22 cellular contexts compared by ENCODE assay signal in genomic region chr14:103030741-103031565, GRCh38. TPM values are rescaled to one million over a fixed set of nuclear protein-coding genes. Genes with fewer than 3 reads are reported as not detected.
DNase-seq lines count a peak whose midpoint lies in the region; ATAC-seq and TF ChIP-seq lines count a peak whose summit lies in the region.
"Had no signal": no experiment of that assay in that cellular context is flagged by ENCODE, and none has a peak within 500 bp of the region (broad histone marks: within the 10 kb centered on the region; RNA-seq: fewer than 3 reads in every experiment).

No MANE protein-coding gene starts in this region.

- TF ChIP-seq CTCF in 22Rv1 (IDR thresholded peaks at IDR 0.05) (no peak), RWPE1 (conservative IDR thresholded peaks at IDR 0.05; ENCODE audit: low read depth) (no peak), esophagus squamous epithelium (IDR thresholded peaks at IDR 0.05) (no peak), nephron progenitor cell (IDR thresholded peaks at IDR 0.05) (no peak)

- peaks cover 14% of the 10 kb centered on the region for H3K4me1 Mint-ChIP-seq in nephron progenitor cell
- H3K4me1 Mint-ChIP-seq in activated naive CD8-positive, alpha-beta T cell treated with anti-CD3 and anti-CD28 coated beads for 36 hours, result no peaks in the 10 kb centered on the region
- H3K4me1 Mint-ChIP-seq: activated naive CD4-positive, alpha-beta T cell treated with anti-CD3 and anti-CD28 coated beads, Interleukin-2, amount 10 ng/mL, durations not matched to agents 7 days and 5 days; CD8-positive, alpha-beta memory T cell; GM23338 had no signal

- peaks cover 0 to 71% (median 20%) of the 10 kb centered on the region in 3 donors for H3K4me1 ChIP-seq in esophagus squamous epithelium

- peaks cover 19% of the 10 kb centered on the region for H3K36me3 Mint-ChIP-seq in nephron progenitor cell (ENCODE audit: low read depth)
- H3K36me3 Mint-ChIP-seq in activated naive CD8-positive, alpha-beta T cell treated with anti-CD3 and anti-CD28 coated beads for 36 hours, result no peaks in the 10 kb centered on the region
- H3K36me3 Mint-ChIP-seq: activated naive CD4-positive, alpha-beta T cell treated with anti-CD3 and anti-CD28 coated beads, Interleukin-2, amount 10 ng/mL, durations not matched to agents 7 days and 5 days; CD8-positive, alpha-beta memory T cell had no signal

- H3K4me3 Mint-ChIP-seq in nephron progenitor cell, result no peak overlapping the region
- H3K4me3 Mint-ChIP-seq in activated naive CD8-positive, alpha-beta T cell treated with anti-CD3 and anti-CD28 coated beads for 36 hours, result no peak overlapping the region
- H3K4me3 Mint-ChIP-seq: activated naive CD4-positive, alpha-beta T cell treated with anti-CD3 and anti-CD28 coated beads, Interleukin-2, amount 10 ng/mL, durations not matched to agents 7 days and 5 days; CD8-positive, alpha-beta memory T cell; GM23338 had no signal

- ATAC-seq in HG02623 (IDR thresholded peaks at IDR 0.05; ENCODE audit: unreplicated experiment), result no peak
- no peak for ATAC-seq in HG02973 (IDR thresholded peaks at IDR 0.05; ENCODE audit: unreplicated experiment)

- no peaks in the 10 kb centered on the region for H3K27me3 ChIP-seq in esophagus squamous epithelium
- H3K27me3 ChIP-seq: heart left ventricle, upper lobe of left lung had no signal

- H3K27me3 Mint-ChIP-seq in nephron progenitor cell (ENCODE audit: low read depth, poor library complexity), result no peaks in the 10 kb centered on the region
- peaks cover 3% of the 10 kb centered on the region for H3K27me3 Mint-ChIP-seq in activated naive CD8-positive, alpha-beta T cell treated with anti-CD3 and anti-CD28 coated beads for 36 hours
- H3K27me3 Mint-ChIP-seq: activated naive CD4-positive, alpha-beta T cell treated with anti-CD3 and anti-CD28 coated beads, Interleukin-2, amount 10 ng/mL, durations not matched to agents 7 days and 5 days had no signal

- DNase-seq in RWPE1 (ENCODE audit: low spot score) (no peak), esophagus squamous epithelium (lab: John Stamatoyannopoulos, UW) (no peak), nephron progenitor cell (no peak), NCI-H446 (lab: John Stamatoyannopoulos, UW) (no peak)
- DNase-seq in activated naive CD8-positive, alpha-beta T cell treated with anti-CD3 and anti-CD28 coated beads for 36 hours, result no peak
- DNase-seq: activated CD4-positive, alpha-beta T cell treated with anti-CD3 and anti-CD28 coated beads, Interleukin-2, amount 50 U/mL, for 1 hour; activated naive CD4-positive, alpha-beta T cell treated with anti-CD3 and anti-CD28 coated beads, Interleukin-2, amount 10 ng/mL, durations not matched to agents 7 days and 5 days; CD8-positive, alpha-beta memory T cell; NCI-H1694 treated with DMSO at 0.1 percent for 48 hours; SHP77 treated with DMSO at 0.1 percent for 48 hours had no signal

- no peaks in the 10 kb centered on the region for H3K36me3 ChIP-seq in esophagus squamous epithelium
- H3K36me3 ChIP-seq: heart left ventricle, upper lobe of left lung had no signal

- H3K4me3 ChIP-seq in esophagus squamous epithelium, result no peak overlapping the region
- H3K4me3 ChIP-seq: GM23338, heart left ventricle, upper lobe of left lung had no signal

- no peaks in the 10 kb centered on the region for H3K9me3 ChIP-seq in esophagus squamous epithelium
- H3K9me3 ChIP-seq: upper lobe of left lung had no signal

- H3K27ac ChIP-seq in 22Rv1 (peak overlapping the region; percentile 52), RWPE1 (peak overlapping the region; percentile 48), esophagus squamous epithelium (peak overlapping the region in 3 of 4 donors; percentile 22 to 66 (median 29))
- H3K27ac ChIP-seq: upper lobe of left lung had no signal

- WGBS in esophagus squamous epithelium, 2 donors, result 58 to 73% methylated on average over 9 to 13 of the region's 13 CpGs

- peak overlapping the region; percentile 84 for H3K27ac Mint-ChIP-seq in nephron progenitor cell
- H3K27ac Mint-ChIP-seq in activated naive CD8-positive, alpha-beta T cell treated with anti-CD3 and anti-CD28 coated beads for 36 hours, result no peak overlapping the region
- H3K27ac Mint-ChIP-seq: activated naive CD4-positive, alpha-beta T cell treated with anti-CD3 and anti-CD28 coated beads, Interleukin-2, amount 10 ng/mL, durations not matched to agents 7 days and 5 days; GM23338 had no signal

- CTCF ChIA-PET in RWPE1 (lab: Yijun Ruan, JAX), result interaction anchor here (0.6 to 1.4 kb wide), 7 partner anchors 8 to 257 kb away, joined by 3 to 11 read pairs (median 4); no protein-coding TSS in a partner anchor

- peaks cover 16% of the 10 kb centered on the region for H3K9me3 Mint-ChIP-seq in nephron progenitor cell
- no peaks in the 10 kb centered on the region for H3K9me3 Mint-ChIP-seq in activated naive CD8-positive, alpha-beta T cell treated with anti-CD3 and anti-CD28 coated beads for 36 hours
- H3K9me3 Mint-ChIP-seq: activated naive CD4-positive, alpha-beta T cell treated with anti-CD3 and anti-CD28 coated beads, Interleukin-2, amount 10 ng/mL, durations not matched to agents 7 days and 5 days; CD8-positive, alpha-beta memory T cell had no signal

- intact Hi-C loops in esophagus squamous epithelium (cut with DNase I), result no loop called here

- TF ChIP-seq POLR2A in esophagus squamous epithelium (IDR thresholded peaks at IDR 0.05), result no peak

- POLR2A ChIA-PET in RWPE1 (lab: Yijun Ruan, JAX; ENCODE audit: low non-redundant PET), result no interaction called here

RNA-seq across cellular contexts. Expression of gene CDC42BPB, which starts 26.4 kb away (rescaled TPM):
- 10 to 100 TPM; 43.7 to 98.2 (median 81.2) TPM for total RNA-seq in esophagus squamous epithelium
- 1 to 10 TPM; 2.0 to 2.5 TPM for total RNA-seq in activated naive CD8-positive, alpha-beta T cell treated with anti-CD3 and anti-CD28 coated beads for 36 hours

RNA-seq across cellular contexts. Expression of gene LBHD2, which starts 53.1 kb away (rescaled TPM):
- total RNA-seq in esophagus squamous epithelium, result 1 to 10 TPM in 1 of 4 donors, not detected in 3; 1.1 TPM
- not detected for total RNA-seq in activated naive CD8-positive, alpha-beta T cell treated with anti-CD3 and anti-CD28 coated beads for 36 hours
- total RNA-seq: CD8-positive, alpha-beta memory T cell; Daoy; GM23338; heart left ventricle; HT-29; mononuclear cell; NCI-H460; osteoblast; skeletal muscle tissue; upper lobe of left lung had no signal

Comparison
In these comparisons a context has a peak if more than half of its experiments do, and no peak if none do; other contexts are left out.
1. RNA of gene CDC42BPB, which starts 26.4 kb away (total RNA-seq): 43.7 to 98.2 TPM in esophagus squamous epithelium; 2.0 to 2.5 TPM in activated naive CD8-positive, alpha-beta T cell treated with anti-CD3 and anti-CD28 coated beads for 36 hours; every median in the first group is over 10 times any median in the second.
2. Peak in every context shown above with its lines, with median percentiles within 50 percentile points of each other: H3K27ac ChIP-seq.